8 cellular contexts compared by ENCODE assay signal in genomic region chr19:49690073-49690655, GRCh38. TPM values are rescaled to one million over a fixed set of nuclear protein-coding genes. Genes with fewer than 3 reads are reported as not detected.
DNase-seq lines count a peak whose midpoint lies in the region; ATAC-seq and TF ChIP-seq lines count a peak whose summit lies in the region.

No MANE protein-coding gene starts in this region.

- POLR2A ChIA-PET in CD4-positive, alpha-beta T cell (lab: Charles Lee), result interaction anchor here (1.5 to 2.0 kb wide), 4 partner anchors 9 to 76 kb away, joined by 3 to 6 read pairs (median 6); partner anchors contain the start of gene AP2A1

- peak; percentile 22 for TF ChIP-seq CTCF in CD4-positive, alpha-beta T cell (IDR thresholded peaks at IDR 0.05)
- TF ChIP-seq CTCF in fibroblast of the aortic adventitia (IDR thresholded peaks at IDR 0.05; ENCODE audit: insufficient read depth, low read length), result no peak
- no peak for TF ChIP-seq CTCF in osteocyte (IDR thresholded peaks at IDR 0.05)

- peak overlapping the region; percentile 57 for H3K4me3 ChIP-seq in SJCRH30
- peak overlapping the region; percentile 74 for H3K4me3 ChIP-seq in fibroblast of the aortic adventitia (ENCODE audit: low read depth, low read length)

- H3K4me3 Mint-ChIP-seq in CD4-positive, alpha-beta T cell, result peak overlapping the region; percentile 85
- H3K4me3 Mint-ChIP-seq in osteocyte (ENCODE audit: unreplicated experiment), result peak overlapping the region; percentile 89

- peaks cover 25% of the 10 kb centered on the region for H3K27me3 Mint-ChIP-seq in CD4-positive, alpha-beta T cell
- no peaks in the 10 kb centered on the region for H3K27me3 Mint-ChIP-seq in osteocyte (ENCODE audit: unreplicated experiment)

- CTCF ChIA-PET in CD4-positive, alpha-beta T cell (lab: Charles Lee), result interaction anchor here (1.0 to 1.2 kb wide), 2 partner anchors 9 to 12 kb away, joined by 3 read pairs; no protein-coding TSS in a partner anchor

- H3K9me3 Mint-ChIP-seq in CD4-positive, alpha-beta T cell, result no peaks in the 10 kb centered on the region
- no peaks in the 10 kb centered on the region for H3K9me3 Mint-ChIP-seq in osteocyte (ENCODE audit: unreplicated experiment)

- peaks cover 29% of the 10 kb centered on the region for H3K36me3 Mint-ChIP-seq in CD4-positive, alpha-beta T cell (ENCODE audit: low read depth)
- H3K36me3 Mint-ChIP-seq in osteocyte (ENCODE audit: unreplicated experiment), result peaks cover 13% of the 10 kb centered on the region

- peak; percentile 36 for ATAC-seq in CD4-positive, alpha-beta T cell (ENCODE audit: poor library complexity)
- ATAC-seq in HG03354 (IDR thresholded peaks at IDR 0.05; ENCODE audit: poor library complexity, severe bottlenecking, unreplicated experiment) (no peak), HG03135 (IDR thresholded peaks at IDR 0.05; ENCODE audit: unreplicated experiment) (no peak)

- peak overlapping the region; percentile 24 for H3K27ac Mint-ChIP-seq in CD4-positive, alpha-beta T cell
- peak overlapping the region; percentile 85 for H3K27ac Mint-ChIP-seq in osteocyte (ENCODE audit: unreplicated experiment)

- H3K27ac ChIP-seq in CD4-positive, alpha-beta T cell (ENCODE audit: low read depth, low read length), result no peak overlapping the region
- peak overlapping the region; percentile 67 for H3K27ac ChIP-seq in SJCRH30

- H3K4me1 ChIP-seq in SJCRH30, result 0 out of 2 replicates have a peak, but pooled peaks cover 3% of the 10 kb centered on the region

- intact Hi-C loops in CD4-positive, alpha-beta T cell (cut with DNase I, micrococcal nuclease), result loop anchor here in 1 of 2 experiments (1.0 kb wide), 1 partner anchor 23 kb away; no protein-coding TSS in a partner anchor

- H3K27me3 ChIP-seq in CD4-positive, alpha-beta T cell (ENCODE audit: control insufficient read depth, insufficient read depth, low read length), result peaks cover 15% of the 10 kb centered on the region
- H3K27me3 ChIP-seq in SJCRH30, result no peaks in the 10 kb centered on the region

- no peaks in the 10 kb centered on the region for H3K9me3 ChIP-seq in CD4-positive, alpha-beta T cell (ENCODE audit: control insufficient read depth, low read length)
- no peaks in the 10 kb centered on the region for H3K9me3 ChIP-seq in SJCRH30 (replicated peaks)

- peaks cover 37% of the 10 kb centered on the region for H3K36me3 ChIP-seq in SJCRH30

- DNase-seq in CD4-positive, alpha-beta T cell, result no peak
- no peak for DNase-seq in SJCRH30
- no peak for DNase-seq in fibroblast of the aortic adventitia (ENCODE audit: low read depth)
- no peak for DNase-seq in osteocyte (ENCODE audit: extremely low spot score, unreplicated experiment)
- no peak for DNase-seq in mucosa of gallbladder (ENCODE audit: low spot score)
- no peak for DNase-seq in NCI-H187 (lab: John Stamatoyannopoulos, UW)

- H3K4me1 Mint-ChIP-seq in CD4-positive, alpha-beta T cell (ENCODE audit: low read depth), result peaks cover 21% of the 10 kb centered on the region
- peaks cover 30% of the 10 kb centered on the region for H3K4me1 Mint-ChIP-seq in osteocyte (ENCODE audit: unreplicated experiment)

RNA-seq across cellular contexts. Expression of gene CPT1C, which starts 0.8 kb away (rescaled TPM):
- under 1 TPM; 0.47 to 0.59 TPM for total RNA-seq in CD4-positive, alpha-beta T cell
- total RNA-seq in SJCRH30 (2014; rRNA removed; shearing (Covaris generic)), result 15.2 and 20.4 TPM in 2 replicates
- 23.4 and 39.4 TPM in 2 replicates for total RNA-seq in fibroblast of the aortic adventitia (ENCODE audit: low replicate concordance)
- total RNA-seq in osteocyte, result 44.2 and 48.8 TPM in 2 replicates
- 14.2 TPM for total RNA-seq in mucosa of gallbladder

RNA-seq across cellular contexts. Expression of gene ADM5, which starts 0.8 kb away (rescaled TPM):
- total RNA-seq in CD4-positive, alpha-beta T cell, result 1 to 10 TPM; 2.1 to 2.5 TPM
- 5.5 and 7.7 TPM in 2 replicates for total RNA-seq in SJCRH30 (2014; rRNA removed; shearing (Covaris generic))
- total RNA-seq in fibroblast of the aortic adventitia (ENCODE audit: low replicate concordance), result 0.33 and 0.63 TPM in 2 replicates
- total RNA-seq in osteocyte, result 0.73 and 1.5 TPM in 2 replicates
- 1.3 TPM for total RNA-seq in mucosa of gallbladder

RNA-seq across cellular contexts. Expression of gene PRMT1, which starts 13.1 kb away (rescaled TPM):
- total RNA-seq in CD4-positive, alpha-beta T cell, result 10 to 100 TPM; 41.5 to 46.4 TPM
- total RNA-seq in SJCRH30 (2014; rRNA removed; shearing (Covaris generic)), result 385 and 390 TPM in 2 replicates
- 32.5 and 164 TPM in 2 replicates for total RNA-seq in fibroblast of the aortic adventitia (ENCODE audit: low replicate concordance)
- 121 and 126 TPM in 2 replicates for total RNA-seq in osteocyte
- 103 TPM for total RNA-seq in mucosa of gallbladder

RNA-seq across cellular contexts. Expression of gene BCL2L12, which starts 24.4 kb away (rescaled TPM):
- total RNA-seq in CD4-positive, alpha-beta T cell, result 10 to 100 TPM in 1 of 2 experiments, 1 to 10 TPM in 1; 9.9 to 11.3 TPM
- total RNA-seq in SJCRH30 (2014; rRNA removed; shearing (Covaris generic)), result 45.2 and 61.7 TPM in 2 replicates
- total RNA-seq in fibroblast of the aortic adventitia (ENCODE audit: low replicate concordance) (3.9 and 6.1 TPM in 2 replicates), osteocyte (23.6 and 29.3 TPM in 2 replicates), mucosa of gallbladder (18.9 TPM)

RNA-seq across cellular contexts. Expression of gene IRF3, which starts 24.5 kb away (rescaled TPM):
- 100 to 1,000 TPM; 109 to 119 TPM for total RNA-seq in CD4-positive, alpha-beta T cell
- total RNA-seq in SJCRH30 (2014; rRNA removed; shearing (Covaris generic)), result 35.1 and 38.6 TPM in 2 replicates
- total RNA-seq in fibroblast of the aortic adventitia (ENCODE audit: low replicate concordance) (33.3 and 106 TPM in 2 replicates), osteocyte (80.9 and 88.9 TPM in 2 replicates), mucosa of gallbladder (174 TPM)
